8 cellular contexts compared by ENCODE assay signal in genomic region chr12:57846285-57846576, GRCh38. TPM values are rescaled to one million over a fixed set of nuclear protein-coding genes. Genes with fewer than 3 reads are reported as not detected.
DNase-seq lines count a peak whose midpoint lies in the region; TF ChIP-seq lines count a peak whose summit lies in the region.

No MANE protein-coding gene starts in this region.

- peak overlapping the region; percentile 79 for H3K27ac ChIP-seq in KMS-11
- H3K27ac ChIP-seq in urinary bladder (ENCODE audit: low read depth) = peak overlapping the region; percentile 98

- intact Hi-C loops in activated naive CD4-positive, alpha-beta T cell treated with anti-CD3 and anti-CD28 coated beads for 36 hours (cut with micrococcal nuclease) = loop anchor here (1.0 to 10.0 kb wide), 5 partner anchors 8 to 1921 kb away; partner anchors contain the start of genes MBD6, PTGES3, PYM1 and SHMT2
- intact Hi-C loops in lower leg skin (cut with DNase I; ENCODE audit: low total_unique reads) = no loop called here

- 0 to 1% methylated on average over 6 to 13 of the region's 26 CpGs for WGBS in lower leg skin, 2 donors
- under 1% methylated on average over 26 of the region's 26 CpGs for WGBS in urinary bladder

- H3K4me2 ChIP-seq in KMS-11 = peak overlapping the region; percentile 76

- H3K27me3 ChIP-seq in KMS-11 (ENCODE audit: insufficient read depth, low read depth) = no peaks in the 10 kb centered on the region

- H3K9ac ChIP-seq in KMS-11 = peak overlapping the region; percentile 87

- H3K4me1 Mint-ChIP-seq in activated naive CD4-positive, alpha-beta T cell treated with anti-CD3 and anti-CD28 coated beads for 36 hours (ENCODE audit: low read depth) = peaks cover 44% of the 10 kb centered on the region
- H3K4me1 Mint-ChIP-seq in brain = peaks cover 65% of the 10 kb centered on the region

- CTCF ChIA-PET in activated naive CD4-positive, alpha-beta T cell treated with anti-CD3 and anti-CD28 coated beads for 36 hours (lab: Charles Lee) = interaction anchor here (0.5 to 7.2 kb wide), 2 partner anchors 58 to 260 kb away, joined by 4 to 68 read pairs; no protein-coding TSS in a partner anchor

- H3K27me3 Mint-ChIP-seq in activated naive CD4-positive, alpha-beta T cell treated with anti-CD3 and anti-CD28 coated beads for 36 hours (ENCODE audit: low read depth) = peaks cover 2% of the 10 kb centered on the region
- H3K27me3 Mint-ChIP-seq in brain = peaks cover 4% of the 10 kb centered on the region

- TF ChIP-seq POLR2A in lower leg skin (IDR thresholded peaks at IDR 0.05) = no peak

- no peak for TF ChIP-seq CTCF in KMS-11 (conservative IDR thresholded peaks at IDR 0.05; ENCODE audit: low read depth, low read length)
- no peak for TF ChIP-seq CTCF in brain (conservative IDR thresholded peaks at IDR 0.05)
- no peak for TF ChIP-seq CTCF in lower leg skin (IDR thresholded peaks at IDR 0.05)

- H2AFZ ChIP-seq in KMS-11 (ENCODE audit: low read depth) = peak overlapping the region; percentile 91

- H3K4me3 Mint-ChIP-seq in activated naive CD4-positive, alpha-beta T cell treated with anti-CD3 and anti-CD28 coated beads for 36 hours = peak overlapping the region; percentile 88
- H3K4me3 Mint-ChIP-seq in brain = peak overlapping the region; percentile 84 to 91 (median 87)

- H3K36me3 Mint-ChIP-seq in activated naive CD4-positive, alpha-beta T cell treated with anti-CD3 and anti-CD28 coated beads for 36 hours (ENCODE audit: low read depth) = no peaks in the 10 kb centered on the region
- H3K36me3 Mint-ChIP-seq in brain = peaks cover 13% of the 10 kb centered on the region

- H3K27ac Mint-ChIP-seq in activated naive CD4-positive, alpha-beta T cell treated with anti-CD3 and anti-CD28 coated beads for 36 hours = peak overlapping the region; percentile 92
- H3K27ac Mint-ChIP-seq in brain = peak overlapping the region; percentile 78 to 98 (median 95)

- H3K4me3 ChIP-seq in KMS-11 (IDR thresholded peaks at IDR 0.05; ENCODE audit: insufficient read depth, low read depth, low read length) = no peak overlapping the region
- H3K4me3 ChIP-seq in lower leg skin (ENCODE audit: low read depth, poor library complexity, severe bottlenecking) = peak overlapping the region; percentile 98
- peak overlapping the region; percentile 97 for H3K4me3 ChIP-seq in urinary bladder (ENCODE audit: low read depth, low read length)

- H3K9me3 Mint-ChIP-seq in activated naive CD4-positive, alpha-beta T cell treated with anti-CD3 and anti-CD28 coated beads for 36 hours = no peaks in the 10 kb centered on the region
- no peaks in the 10 kb centered on the region for H3K9me3 Mint-ChIP-seq in brain

- no peak for DNase-seq in activated naive CD4-positive, alpha-beta T cell treated with anti-CD3 and anti-CD28 coated beads for 36 hours
- DNase-seq in activated naive CD4-positive, alpha-beta T cell treated with Interleukin-2 at 50 U/mL for 16 hours = no peak
- DNase-seq in lower leg skin (ENCODE audit: low spot score in 2 of 2) = no peak
- no peak for DNase-seq in H4 (ENCODE audit: low spot score)
- DNase-seq in NCI-H1105 (lab: John Stamatoyannopoulos, UW) = no peak

- peaks cover 55% of the 10 kb centered on the region for H3K4me1 ChIP-seq in KMS-11 (ENCODE audit: low read depth, poor library complexity, severe bottlenecking)
- no peaks in the 10 kb centered on the region for H3K4me1 ChIP-seq in urinary bladder (ENCODE audit: insufficient read depth)

- H4K20me1 ChIP-seq in KMS-11 (ENCODE audit: insufficient read depth) = peaks cover 32% of the 10 kb centered on the region

- H3K36me3 ChIP-seq in KMS-11 (ENCODE audit: insufficient read depth) (no peaks in the 10 kb centered on the region), urinary bladder (ENCODE audit: insufficient read depth) (no peaks in the 10 kb centered on the region)

- H3K79me2 ChIP-seq in KMS-11 (ENCODE audit: insufficient read depth, low read depth) = peaks cover 54% of the 10 kb centered on the region

RNA-seq across cellular contexts. Expression of gene CTDSP2, which starts 0.3 kb away (rescaled TPM):
- 10 to 100 TPM; 94.6 to 99.8 TPM for total RNA-seq in activated naive CD4-positive, alpha-beta T cell treated with anti-CD3 and anti-CD28 coated beads for 36 hours
- polyA plus RNA-seq in brain (ENCODE audit: insufficient read depth, low read depth, low replicate concordance) = 67.6 TPM
- 100 to 1,000 TPM; 129 to 174 (median 169) TPM for total RNA-seq in lower leg skin
- total RNA-seq in urinary bladder = 80.2 TPM
- polyA plus RNA-seq in urinary bladder = 145 TPM
- 36.1 and 44.8 TPM in 2 replicates for total RNA-seq in H4 (2014; rRNA removed; shearing (Covaris generic))

RNA-seq across cellular contexts. Expression of gene AVIL, which starts 27.7 kb away (rescaled TPM):
- under 1 TPM; 0.22 to 0.38 TPM for total RNA-seq in activated naive CD4-positive, alpha-beta T cell treated with anti-CD3 and anti-CD28 coated beads for 36 hours
- polyA plus RNA-seq in brain (ENCODE audit: insufficient read depth, low read depth, low replicate concordance) = 1.0 TPM
- total RNA-seq in lower leg skin = 1 to 10 TPM; 1.6 to 4.6 (median 2.8) TPM
- total RNA-seq in urinary bladder = 6.1 TPM
- polyA plus RNA-seq in urinary bladder = 2.7 TPM
- total RNA-seq in H4 (2014; rRNA removed; shearing (Covaris generic)) = 2.0 and 4.3 TPM in 2 replicates
